Comparison of ENCODE assay signal across 1 cellular context in the genomic region with DNA sequence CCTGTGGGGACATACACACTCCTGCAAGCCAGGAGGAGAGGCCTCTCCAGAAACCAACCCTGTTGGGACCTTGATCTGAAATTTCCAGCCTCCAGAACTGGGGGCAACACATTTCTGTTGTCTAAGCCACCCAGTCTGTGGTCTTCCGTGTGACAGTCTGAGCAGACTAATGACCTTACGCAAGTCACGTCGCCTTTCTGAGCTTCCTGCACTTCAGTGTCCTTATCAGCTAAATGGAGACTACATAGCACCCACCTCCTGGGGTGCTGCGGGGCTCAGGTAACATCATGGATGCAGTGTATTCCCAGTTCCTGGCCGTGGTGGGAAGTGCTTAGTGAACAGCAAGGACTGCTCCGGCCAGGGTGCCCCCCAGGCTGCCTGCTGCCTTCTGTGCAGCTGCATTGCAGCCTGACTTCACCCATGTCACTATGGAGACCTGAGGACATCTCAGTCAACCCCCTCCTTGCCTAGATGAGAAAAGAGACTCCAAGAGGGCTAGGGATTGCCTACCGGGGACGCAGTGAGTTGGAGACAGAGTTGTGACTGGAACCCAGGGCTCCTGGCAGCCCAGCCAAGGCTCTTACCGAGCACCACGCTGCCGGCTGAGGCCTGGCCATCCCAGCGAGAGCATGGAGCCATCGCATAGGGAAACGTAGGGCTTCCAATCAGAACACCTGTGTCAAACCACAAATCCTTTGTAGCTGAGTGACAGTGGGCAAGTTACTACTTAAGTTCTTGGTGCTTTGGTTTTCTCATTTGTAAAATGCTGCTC.
TF ChIP-seq lines count a peak whose summit lies in the region.

No MANE protein-coding gene starts in this region.

TF ChIP-seq in HepG2, 621 proteins besides CTCF, POLR2A, EP300 and RAD21 (continued from another document and continues in another):
- TF ChIP-seq TEAD3 (CRISPR knock-in tag; optimal IDR thresholded peaks at IDR 0.05; ENCODE audit: borderline replicate concordance) (peak; percentile 63), ZFX (CRISPR knock-in tag; IDR thresholded peaks at IDR 0.05; ENCODE audit: low read depth) (peak; percentile 44; the same call in 1 of the 2 replicates), JARID2 (CRISPR knock-in tag; IDR thresholded peaks at IDR 0.05; ENCODE audit: insufficient replicate concordance) (no peak), FLYWCH1 (CRISPR knock-in tag; IDR thresholded peaks at IDR 0.05) (no peak), JUNB (CRISPR knock-in tag; IDR thresholded peaks at IDR 0.05; ENCODE audit: borderline replicate concordance) (no peak), SATB2 (CRISPR knock-in tag; IDR thresholded peaks at IDR 0.05) (no peak), ZBTB26 (CRISPR knock-in tag; IDR thresholded peaks at IDR 0.05; ENCODE audit: borderline replicate concordance) (peak; percentile 91), PPARG (CRISPR knock-in tag; conservative IDR thresholded peaks at IDR 0.05) (no peak), HNF4A (CRISPR knock-in tag; IDR thresholded peaks at IDR 0.05) (peak; percentile 25; the same call in 1 of the 2 replicates), SOX13 (IDR thresholded peaks at IDR 0.05) (no peak), SOX13 (CRISPR knock-in tag; conservative IDR thresholded peaks at IDR 0.05 in 1 of 2, IDR thresholded peaks at IDR 0.05 in 1 of 2) (peak in 1 of 2 experiments; percentile 67; a peak in 2 of 4 replicates), POLR2AphosphoS2 (IDR thresholded peaks at IDR 0.05; ENCODE audit: low read depth, low read length) (no peak), NAIF1 (CRISPR knock-in tag; IDR thresholded peaks at IDR 0.05; ENCODE audit: borderline replicate concordance) (peak; percentile 48; the same call in 1 of the 2 replicates), ZNF747 (CRISPR knock-in tag; IDR thresholded peaks at IDR 0.05; ENCODE audit: borderline replicate concordance) (no peak), ARID4A (CRISPR knock-in tag; IDR thresholded peaks at IDR 0.05; ENCODE audit: borderline replicate concordance) (no peak), ETV5 (CRISPR knock-in tag; IDR thresholded peaks at IDR 0.05; ENCODE audit: borderline replicate concordance) (peak; percentile 66; the same call in 1 of the 2 replicates), ATRX (CRISPR knock-in tag; IDR thresholded peaks at IDR 0.05; ENCODE audit: borderline replicate concordance) (no peak), MZF1 (CRISPR knock-in tag; IDR thresholded peaks at IDR 0.05; ENCODE audit: borderline replicate concordance) (no peak), CENPT (CRISPR knock-in tag; IDR thresholded peaks at IDR 0.05; ENCODE audit: low read depth) (no peak), ZZZ3 (CRISPR knock-in tag; IDR thresholded peaks at IDR 0.05; ENCODE audit: borderline replicate concordance) (no peak), ZMAT5 (CRISPR knock-in tag; IDR thresholded peaks at IDR 0.05; ENCODE audit: borderline replicate concordance, low read depth) (no peak), HOXA3 (CRISPR knock-in tag; IDR thresholded peaks at IDR 0.05) (peak; percentile 79), FOXO1 (CRISPR knock-in tag; IDR thresholded peaks at IDR 0.05) (no peak; the same call in 1 of the 2 replicates), ZNF225 (CRISPR knock-in tag; IDR thresholded peaks at IDR 0.05) (peak; percentile 32; the same call in 1 of the 2 replicates), MEIS2 (CRISPR knock-in tag; IDR thresholded peaks at IDR 0.05) (0 out of 2 replicates have a peak, but pooled peaks have one; percentile 48), GFI1 (CRISPR knock-in tag; IDR thresholded peaks at IDR 0.05; ENCODE audit: borderline replicate concordance) (0 out of 2 replicates have a peak, but pooled peaks have one; percentile 25), KLF6 (CRISPR knock-in tag; IDR thresholded peaks at IDR 0.05) (no peak), RXRB (CRISPR knock-in tag; IDR thresholded peaks at IDR 0.05; ENCODE audit: borderline replicate concordance) (peak; percentile 39; the same call in 1 of the 2 replicates), ZNF292 (CRISPR knock-in tag; IDR thresholded peaks at IDR 0.05; ENCODE audit: borderline replicate concordance, low read depth) (peak; percentile 79; the same call in 1 of the 2 replicates), TEAD2 (CRISPR knock-in tag; IDR thresholded peaks at IDR 0.05) (no peak), ZNF777 (CRISPR knock-in tag; IDR thresholded peaks at IDR 0.05) (no peak)
- TF ChIP-seq, protein P1, sequence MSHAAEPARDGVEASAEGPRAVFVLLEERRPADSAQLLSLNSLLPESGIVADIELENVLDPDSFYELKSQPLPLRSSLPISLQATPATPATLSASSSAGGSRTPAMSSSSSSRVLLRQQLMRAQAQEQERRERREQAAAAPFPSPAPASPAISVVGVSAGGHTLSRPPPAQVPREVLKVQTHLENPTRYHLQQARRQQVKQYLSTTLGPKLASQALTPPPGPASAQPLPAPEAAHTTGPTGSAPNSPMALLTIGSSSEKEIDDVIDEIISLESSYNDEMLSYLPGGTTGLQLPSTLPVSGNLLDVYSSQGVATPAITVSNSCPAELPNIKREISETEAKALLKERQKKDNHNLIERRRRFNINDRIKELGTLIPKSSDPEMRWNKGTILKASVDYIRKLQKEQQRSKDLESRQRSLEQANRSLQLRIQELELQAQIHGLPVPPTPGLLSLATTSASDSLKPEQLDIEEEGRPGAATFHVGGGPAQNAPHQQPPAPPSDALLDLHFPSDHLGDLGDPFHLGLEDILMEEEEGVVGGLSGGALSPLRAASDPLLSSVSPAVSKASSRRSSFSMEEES (CRISPR knock-in tag; IDR thresholded peaks at IDR 0.05) = 0 out of 2 replicates have a peak, but pooled peaks have one; percentile 20
- TF ChIP-seq, protein P2, sequence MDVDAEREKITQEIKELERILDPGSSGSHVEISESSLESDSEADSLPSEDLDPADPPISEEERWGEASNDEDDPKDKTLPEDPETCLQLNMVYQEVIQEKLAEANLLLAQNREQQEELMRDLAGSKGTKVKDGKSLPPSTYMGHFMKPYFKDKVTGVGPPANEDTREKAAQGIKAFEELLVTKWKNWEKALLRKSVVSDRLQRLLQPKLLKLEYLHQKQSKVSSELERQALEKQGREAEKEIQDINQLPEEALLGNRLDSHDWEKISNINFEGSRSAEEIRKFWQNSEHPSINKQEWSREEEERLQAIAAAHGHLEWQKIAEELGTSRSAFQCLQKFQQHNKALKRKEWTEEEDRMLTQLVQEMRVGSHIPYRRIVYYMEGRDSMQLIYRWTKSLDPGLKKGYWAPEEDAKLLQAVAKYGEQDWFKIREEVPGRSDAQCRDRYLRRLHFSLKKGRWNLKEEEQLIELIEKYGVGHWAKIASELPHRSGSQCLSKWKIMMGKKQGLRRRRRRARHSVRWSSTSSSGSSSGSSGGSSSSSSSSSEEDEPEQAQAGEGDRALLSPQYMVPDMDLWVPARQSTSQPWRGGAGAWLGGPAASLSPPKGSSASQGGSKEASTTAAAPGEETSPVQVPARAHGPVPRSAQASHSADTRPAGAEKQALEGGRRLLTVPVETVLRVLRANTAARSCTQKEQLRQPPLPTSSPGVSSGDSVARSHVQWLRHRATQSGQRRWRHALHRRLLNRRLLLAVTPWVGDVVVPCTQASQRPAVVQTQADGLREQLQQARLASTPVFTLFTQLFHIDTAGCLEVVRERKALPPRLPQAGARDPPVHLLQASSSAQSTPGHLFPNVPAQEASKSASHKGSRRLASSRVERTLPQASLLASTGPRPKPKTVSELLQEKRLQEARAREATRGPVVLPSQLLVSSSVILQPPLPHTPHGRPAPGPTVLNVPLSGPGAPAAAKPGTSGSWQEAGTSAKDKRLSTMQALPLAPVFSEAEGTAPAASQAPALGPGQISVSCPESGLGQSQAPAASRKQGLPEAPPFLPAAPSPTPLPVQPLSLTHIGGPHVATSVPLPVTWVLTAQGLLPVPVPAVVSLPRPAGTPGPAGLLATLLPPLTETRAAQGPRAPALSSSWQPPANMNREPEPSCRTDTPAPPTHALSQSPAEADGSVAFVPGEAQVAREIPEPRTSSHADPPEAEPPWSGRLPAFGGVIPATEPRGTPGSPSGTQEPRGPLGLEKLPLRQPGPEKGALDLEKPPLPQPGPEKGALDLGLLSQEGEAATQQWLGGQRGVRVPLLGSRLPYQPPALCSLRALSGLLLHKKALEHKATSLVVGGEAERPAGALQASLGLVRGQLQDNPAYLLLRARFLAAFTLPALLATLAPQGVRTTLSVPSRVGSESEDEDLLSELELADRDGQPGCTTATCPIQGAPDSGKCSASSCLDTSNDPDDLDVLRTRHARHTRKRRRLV (CRISPR knock-in tag; IDR thresholded peaks at IDR 0.05) = no peak
- TF ChIP-seq, protein P3, sequence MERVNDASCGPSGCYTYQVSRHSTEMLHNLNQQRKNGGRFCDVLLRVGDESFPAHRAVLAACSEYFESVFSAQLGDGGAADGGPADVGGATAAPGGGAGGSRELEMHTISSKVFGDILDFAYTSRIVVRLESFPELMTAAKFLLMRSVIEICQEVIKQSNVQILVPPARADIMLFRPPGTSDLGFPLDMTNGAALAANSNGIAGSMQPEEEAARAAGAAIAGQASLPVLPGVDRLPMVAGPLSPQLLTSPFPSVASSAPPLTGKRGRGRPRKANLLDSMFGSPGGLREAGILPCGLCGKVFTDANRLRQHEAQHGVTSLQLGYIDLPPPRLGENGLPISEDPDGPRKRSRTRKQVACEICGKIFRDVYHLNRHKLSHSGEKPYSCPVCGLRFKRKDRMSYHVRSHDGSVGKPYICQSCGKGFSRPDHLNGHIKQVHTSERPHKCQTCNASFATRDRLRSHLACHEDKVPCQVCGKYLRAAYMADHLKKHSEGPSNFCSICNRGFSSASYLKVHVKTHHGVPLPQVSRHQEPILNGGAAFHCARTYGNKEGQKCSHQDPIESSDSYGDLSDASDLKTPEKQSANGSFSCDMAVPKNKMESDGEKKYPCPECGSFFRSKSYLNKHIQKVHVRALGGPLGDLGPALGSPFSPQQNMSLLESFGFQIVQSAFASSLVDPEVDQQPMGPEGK (CRISPR knock-in tag; IDR thresholded peaks at IDR 0.05) = peak; percentile 65; the same call in 1 of the 2 replicates
- TF ChIP-seq, protein P4, sequence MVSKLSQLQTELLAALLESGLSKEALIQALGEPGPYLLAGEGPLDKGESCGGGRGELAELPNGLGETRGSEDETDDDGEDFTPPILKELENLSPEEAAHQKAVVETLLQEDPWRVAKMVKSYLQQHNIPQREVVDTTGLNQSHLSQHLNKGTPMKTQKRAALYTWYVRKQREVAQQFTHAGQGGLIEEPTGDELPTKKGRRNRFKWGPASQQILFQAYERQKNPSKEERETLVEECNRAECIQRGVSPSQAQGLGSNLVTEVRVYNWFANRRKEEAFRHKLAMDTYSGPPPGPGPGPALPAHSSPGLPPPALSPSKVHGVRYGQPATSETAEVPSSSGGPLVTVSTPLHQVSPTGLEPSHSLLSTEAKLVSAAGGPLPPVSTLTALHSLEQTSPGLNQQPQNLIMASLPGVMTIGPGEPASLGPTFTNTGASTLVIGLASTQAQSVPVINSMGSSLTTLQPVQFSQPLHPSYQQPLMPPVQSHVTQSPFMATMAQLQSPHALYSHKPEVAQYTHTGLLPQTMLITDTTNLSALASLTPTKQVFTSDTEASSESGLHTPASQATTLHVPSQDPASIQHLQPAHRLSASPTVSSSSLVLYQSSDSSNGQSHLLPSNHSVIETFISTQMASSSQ (IDR thresholded peaks at IDR 0.05; ENCODE audit: low read depth) = no peak
- TF ChIP-seq, protein P4 (CRISPR knock-in tag; IDR thresholded peaks at IDR 0.05; ENCODE audit: borderline replicate concordance) = peak; percentile 34; the same call in 1 of the 2 replicates
